Comparison of ENCODE assay signal across 8 cellular contexts in the genomic region with DNA sequence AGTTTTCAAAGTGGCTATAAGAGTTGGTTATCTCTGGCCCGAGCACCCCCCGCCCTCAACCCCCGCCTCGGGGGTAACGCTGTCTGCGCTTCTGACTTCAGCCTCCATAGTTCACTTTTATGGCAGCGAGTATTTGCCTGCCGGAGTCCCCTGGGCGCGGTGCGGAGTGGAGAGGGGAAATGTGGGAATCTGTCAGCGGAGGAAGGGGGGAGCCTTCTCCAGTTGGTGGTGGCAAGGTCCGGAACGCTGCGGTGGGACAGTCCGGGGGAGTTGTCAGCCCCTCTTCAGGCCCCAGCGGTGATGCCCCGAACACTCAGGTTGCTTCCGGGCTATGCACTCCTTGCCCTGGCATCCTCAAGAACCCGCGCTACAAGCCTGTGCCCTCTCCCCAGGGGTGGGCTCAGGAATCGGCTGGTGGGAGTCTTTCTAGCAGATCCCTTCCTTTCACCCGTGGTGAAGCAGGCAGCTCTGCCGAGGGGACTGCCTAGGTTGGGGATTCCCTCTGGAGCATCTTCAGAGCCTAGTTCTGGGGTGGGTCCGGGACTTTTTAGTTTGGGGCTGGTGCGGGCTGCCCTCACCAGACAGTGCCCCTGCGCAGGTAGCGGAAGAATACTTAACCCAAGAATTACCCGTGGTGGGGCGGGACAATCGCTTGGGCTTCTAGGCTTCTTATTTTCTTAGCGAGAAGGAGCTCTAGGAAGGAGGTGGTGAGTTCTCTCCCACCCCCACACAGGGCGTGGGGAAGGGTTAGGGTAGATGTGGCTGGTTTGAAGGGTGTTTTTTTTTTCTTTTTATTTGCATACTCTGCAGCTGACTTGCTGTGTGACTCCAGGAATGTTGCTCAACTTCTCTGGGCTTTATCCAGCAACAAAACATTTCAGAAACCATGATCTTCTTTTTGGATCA. TPM values are rescaled to one million over a fixed set of nuclear protein-coding genes. Genes with fewer than 3 reads are reported as not detected.
DNase-seq lines count a peak whose midpoint lies in the region; TF ChIP-seq lines count a peak whose summit lies in the region.

No MANE protein-coding gene starts in this region.

- no peak for TF ChIP-seq POLR2A in NB4 (IDR thresholded peaks at IDR 0.05; ENCODE audit: extremely low read depth, insufficient read length)
- TF ChIP-seq POLR2A in erythroblast (IDR thresholded peaks at IDR 0.05; ENCODE audit: low read length), result no peak

- H3K4me3 Mint-ChIP-seq in nephron progenitor cell, result peak overlapping the region; percentile 90

- peak overlapping the region; percentile 53 for H3K4me3 ChIP-seq in BE2C (ENCODE audit: low read depth, low read length)
- H3K4me3 ChIP-seq in NB4 (ENCODE audit: low read depth, low read length), result no peak overlapping the region
- H3K4me3 ChIP-seq in duodenal mucosa (ENCODE audit: low read depth in 1 of 2, low read length in 2 of 2), result peak overlapping the region; percentile 56 to 68

- no peaks in the 10 kb centered on the region for H3K9me3 Mint-ChIP-seq in nephron progenitor cell

- H3K4me1 Mint-ChIP-seq in nephron progenitor cell, result peaks cover 34% of the 10 kb centered on the region

- H3K27me3 ChIP-seq in BE2C (no peaks in the 10 kb centered on the region), duodenal mucosa (ENCODE audit: control insufficient read depth in 1 of 2, insufficient read depth in 2 of 2, low read length in 2 of 2) (peaks cover 44 to 48% of the 10 kb centered on the region in 2 donors)

- H3K4me1 ChIP-seq in BE2C (peaks cover 16% of the 10 kb centered on the region), duodenal mucosa (ENCODE audit: control insufficient read depth in 1 of 2, insufficient read depth in 2 of 2, low read length in 2 of 2) (peaks cover 24 to 29% of the 10 kb centered on the region in 2 donors)

- no peaks in the 10 kb centered on the region for H3K36me3 Mint-ChIP-seq in nephron progenitor cell (ENCODE audit: low read depth)

- peak overlapping the region; percentile 15 to 26 for H3K9ac ChIP-seq in duodenal mucosa (ENCODE audit: low read depth in 1 of 2, low read length in 2 of 2)

- DNase-seq in BE2C (no peak), NB4 (ENCODE audit: low read depth) (peak; percentile 30), nephron progenitor cell (peak; percentile 41), NCI-H510A treated with DMSO at 0.1 percent for 48 hours (lab: John Stamatoyannopoulos, UW) (no peak), erythroblast (lab: John Stamatoyannopoulos, UW) (no peak), OCI-M1 (lab: John Stamatoyannopoulos, UW) (no peak), NCI-H2029 (lab: John Stamatoyannopoulos, UW) (no peak)

- no peak overlapping the region for H3K27ac Mint-ChIP-seq in nephron progenitor cell

- H3K9me3 ChIP-seq in BE2C (no peaks in the 10 kb centered on the region), duodenal mucosa (ENCODE audit: control insufficient read depth in 1 of 2, low read length in 2 of 2) (no peaks in the 10 kb centered on the region)

- H3K27me3 Mint-ChIP-seq in nephron progenitor cell (ENCODE audit: low read depth, poor library complexity), result peaks cover 45% of the 10 kb centered on the region

- H3K27ac ChIP-seq in duodenal mucosa (ENCODE audit: low read depth, low read length), result no peak overlapping the region

- H3K36me3 ChIP-seq in BE2C (no peaks in the 10 kb centered on the region), duodenal mucosa (ENCODE audit: control insufficient read depth in 1 of 2, insufficient read depth in 2 of 2, low read length in 2 of 2) (no peaks in the 10 kb centered on the region)

- TF ChIP-seq CTCF in BE2C (IDR thresholded peaks at IDR 0.05; ENCODE audit: low read depth, low read length) (no peak), NB4 (IDR thresholded peaks at IDR 0.05; ENCODE audit: low read depth, low read length) (no peak), nephron progenitor cell (IDR thresholded peaks at IDR 0.05) (no peak)

RNA-seq across cellular contexts. Expression of gene ATOH8, which starts 1.6 kb away (rescaled TPM):
- 1.0 TPM for polyA plus RNA-seq in BE2C (2012; ENCODE audit: insufficient read depth, insufficient read length, low read depth)

Comparison
In these comparisons a context has a peak if more than half of its experiments do, and no peak if none do; other contexts are left out.
1. DNase-seq: peak in NB4 (single experiment) and nephron progenitor cell (single experiment); none in BE2C (single experiment), NCI-H510A treated with DMSO at 0.1 percent for 48 hours (single experiment), erythroblast (0 of 2), OCI-M1 (single experiment) and NCI-H2029 (single experiment).